In genomic region chr3:150830094-150830681, GRCh38 we compare ENCODE assay signal across 9 cellular contexts.
DNase-seq lines count a peak whose midpoint lies in the region; TF ChIP-seq lines count a peak whose summit lies in the region.
"Had no signal": no experiment of that assay in that cellular context is flagged by ENCODE, and none has a peak within 500 bp of the region (broad histone marks: within the 10 kb centered on the region; RNA-seq: fewer than 3 reads in every experiment).

No MANE protein-coding gene starts in this region.

- TF ChIP-seq POLR2A in ovary (IDR thresholded peaks at IDR 0.05) = no peak

- H3K4me1 ChIP-seq in ovary (ENCODE audit: insufficient read depth) = no peaks in the 10 kb centered on the region

- peak; percentile 53 for DNase-seq in DMS 273 (lab: John Stamatoyannopoulos, UW; ENCODE audit: unreplicated experiment)
- DNase-seq in DMS 273 treated with DMSO at 0.1 percent for 48 hours (lab: John Stamatoyannopoulos, UW) = no peak
- DNase-seq in H7 = peak; percentile 47
- DNase-seq in RKO (ENCODE audit: low spot score) = peak; percentile 55
- DNase-seq in kidney epithelial cell (ENCODE audit: low read depth) = no peak
- no peak for DNase-seq in putamen (ENCODE audit: low spot score)
- no peak for DNase-seq in ovary
- DNase-seq in NCI-H187 treated with DMSO at 0.1 percent for 48 hours (lab: John Stamatoyannopoulos, UW) = no peak
- DNase-seq: 8988T had no signal

- TF ChIP-seq CTCF in kidney epithelial cell (IDR thresholded peaks at IDR 0.05; ENCODE audit: insufficient read depth, low read length, poor library complexity, severe bottlenecking) (peak; percentile 36), ovary (IDR thresholded peaks at IDR 0.05) (no peak)

- 83 to 90% (median 89%) methylated on average over 6 of the region's 6 CpGs for WGBS in ovary, 3 donors

- H3K4me3 ChIP-seq in H7 (ENCODE audit: insufficient read depth, low read depth, low read length) (no peak overlapping the region), kidney epithelial cell (ENCODE audit: low read depth, low read length) (no peak overlapping the region), ovary (no peak overlapping the region)

- H3K27ac ChIP-seq in ovary = no peak overlapping the region

- no peaks in the 10 kb centered on the region for H3K9me3 ChIP-seq in ovary

- no peaks in the 10 kb centered on the region for H3K27me3 ChIP-seq in H7 (ENCODE audit: control insufficient read depth, insufficient read depth, low read length)
- no peaks in the 10 kb centered on the region for H3K27me3 ChIP-seq in kidney epithelial cell (ENCODE audit: control insufficient read depth, insufficient read depth, low read length)
- H3K27me3 ChIP-seq in ovary = no peaks in the 10 kb centered on the region

- no peaks in the 10 kb centered on the region for H3K36me3 ChIP-seq in H7 (replicated peaks; ENCODE audit: control insufficient read depth, insufficient read depth, low read length)
- H3K36me3 ChIP-seq in kidney epithelial cell (ENCODE audit: control insufficient read depth, insufficient read depth, low read length) = no peaks in the 10 kb centered on the region
- no peaks in the 10 kb centered on the region for H3K36me3 ChIP-seq in ovary

- intact Hi-C loops in ovary (cut with DNase I) = no loop called here

- TF ChIP-seq EP300 in ovary (IDR thresholded peaks at IDR 0.05) = no peak

Comparison
In these comparisons a context has a peak if more than half of its experiments do, and no peak if none do; other contexts are left out.
1. DNase-seq: peak in DMS 273 (single experiment), H7 (single experiment) and RKO (single experiment); none in DMS 273 treated with DMSO at 0.1 percent for 48 hours (single experiment), kidney epithelial cell (single experiment), putamen (single experiment), ovary (0 of 5) and NCI-H187 treated with DMSO at 0.1 percent for 48 hours (single experiment).